Comparison of ENCODE assay signal across 1 cellular context in the genomic region with DNA sequence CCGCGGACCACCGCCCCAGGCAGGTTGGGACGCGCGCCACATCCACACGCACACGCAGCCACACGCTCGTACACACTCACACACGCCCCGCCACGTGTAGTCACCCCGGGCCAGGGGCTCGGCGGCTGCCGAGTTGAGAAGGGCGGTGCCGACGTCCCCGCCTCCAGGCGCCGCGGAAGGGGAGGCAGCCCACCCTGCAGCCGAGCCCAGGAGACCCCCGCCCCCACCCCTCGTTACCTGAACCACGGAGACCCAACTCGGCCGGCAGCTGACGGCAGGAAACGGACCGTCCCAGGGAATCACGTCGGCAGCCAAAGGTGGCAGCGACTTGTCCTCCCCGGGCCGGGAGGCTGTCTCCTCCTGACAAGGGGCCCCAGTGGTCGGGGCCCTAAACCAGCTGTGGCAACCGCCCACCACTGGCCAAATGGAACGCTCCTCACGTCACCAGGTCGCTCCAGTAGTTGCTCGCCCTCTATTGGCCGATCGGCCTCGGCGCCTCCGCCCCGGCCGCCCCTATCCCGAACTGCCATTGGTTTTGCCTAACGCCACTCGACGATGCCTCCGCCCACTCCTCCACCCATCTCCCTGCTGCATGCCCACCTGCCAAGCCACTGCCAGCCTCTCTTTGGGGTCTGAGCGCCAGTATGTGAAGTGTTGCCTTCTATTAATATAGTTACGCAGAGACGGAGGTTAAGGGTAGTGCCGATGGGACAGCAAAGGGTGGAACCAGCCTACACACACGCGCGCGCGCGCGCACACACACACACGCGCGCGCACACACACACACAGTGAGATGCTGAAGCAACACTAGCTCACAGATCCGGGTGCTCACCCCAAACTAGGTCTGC.
TF ChIP-seq lines count a peak whose summit lies in the region.

Gene ZDHHC9, minus strand, starts transcription at position 428 of the 848 bp plus-strand sequence. CDS start 1,941 bp downstream, outside the sequence.

TF ChIP-seq in neural cell, 6 proteins besides CTCF, POLR2A, EP300 and RAD21 (continued from another document):
- TF ChIP-seq, protein P1, sequence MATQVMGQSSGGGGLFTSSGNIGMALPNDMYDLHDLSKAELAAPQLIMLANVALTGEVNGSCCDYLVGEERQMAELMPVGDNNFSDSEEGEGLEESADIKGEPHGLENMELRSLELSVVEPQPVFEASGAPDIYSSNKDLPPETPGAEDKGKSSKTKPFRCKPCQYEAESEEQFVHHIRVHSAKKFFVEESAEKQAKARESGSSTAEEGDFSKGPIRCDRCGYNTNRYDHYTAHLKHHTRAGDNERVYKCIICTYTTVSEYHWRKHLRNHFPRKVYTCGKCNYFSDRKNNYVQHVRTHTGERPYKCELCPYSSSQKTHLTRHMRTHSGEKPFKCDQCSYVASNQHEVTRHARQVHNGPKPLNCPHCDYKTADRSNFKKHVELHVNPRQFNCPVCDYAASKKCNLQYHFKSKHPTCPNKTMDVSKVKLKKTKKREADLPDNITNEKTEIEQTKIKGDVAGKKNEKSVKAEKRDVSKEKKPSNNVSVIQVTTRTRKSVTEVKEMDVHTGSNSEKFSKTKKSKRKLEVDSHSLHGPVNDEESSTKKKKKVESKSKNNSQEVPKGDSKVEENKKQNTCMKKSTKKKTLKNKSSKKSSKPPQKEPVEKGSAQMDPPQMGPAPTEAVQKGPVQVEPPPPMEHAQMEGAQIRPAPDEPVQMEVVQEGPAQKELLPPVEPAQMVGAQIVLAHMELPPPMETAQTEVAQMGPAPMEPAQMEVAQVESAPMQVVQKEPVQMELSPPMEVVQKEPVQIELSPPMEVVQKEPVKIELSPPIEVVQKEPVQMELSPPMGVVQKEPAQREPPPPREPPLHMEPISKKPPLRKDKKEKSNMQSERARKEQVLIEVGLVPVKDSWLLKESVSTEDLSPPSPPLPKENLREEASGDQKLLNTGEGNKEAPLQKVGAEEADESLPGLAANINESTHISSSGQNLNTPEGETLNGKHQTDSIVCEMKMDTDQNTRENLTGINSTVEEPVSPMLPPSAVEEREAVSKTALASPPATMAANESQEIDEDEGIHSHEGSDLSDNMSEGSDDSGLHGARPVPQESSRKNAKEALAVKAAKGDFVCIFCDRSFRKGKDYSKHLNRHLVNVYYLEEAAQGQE (IDR thresholded peaks at IDR 0.05; ENCODE audit: borderline replicate concordance) = no peak
- peak; percentile 30 for TF ChIP-seq POLR2AphosphoS5 (IDR thresholded peaks at IDR 0.05)
